1 cellular context compared by ENCODE assay signal in the genomic region with DNA sequence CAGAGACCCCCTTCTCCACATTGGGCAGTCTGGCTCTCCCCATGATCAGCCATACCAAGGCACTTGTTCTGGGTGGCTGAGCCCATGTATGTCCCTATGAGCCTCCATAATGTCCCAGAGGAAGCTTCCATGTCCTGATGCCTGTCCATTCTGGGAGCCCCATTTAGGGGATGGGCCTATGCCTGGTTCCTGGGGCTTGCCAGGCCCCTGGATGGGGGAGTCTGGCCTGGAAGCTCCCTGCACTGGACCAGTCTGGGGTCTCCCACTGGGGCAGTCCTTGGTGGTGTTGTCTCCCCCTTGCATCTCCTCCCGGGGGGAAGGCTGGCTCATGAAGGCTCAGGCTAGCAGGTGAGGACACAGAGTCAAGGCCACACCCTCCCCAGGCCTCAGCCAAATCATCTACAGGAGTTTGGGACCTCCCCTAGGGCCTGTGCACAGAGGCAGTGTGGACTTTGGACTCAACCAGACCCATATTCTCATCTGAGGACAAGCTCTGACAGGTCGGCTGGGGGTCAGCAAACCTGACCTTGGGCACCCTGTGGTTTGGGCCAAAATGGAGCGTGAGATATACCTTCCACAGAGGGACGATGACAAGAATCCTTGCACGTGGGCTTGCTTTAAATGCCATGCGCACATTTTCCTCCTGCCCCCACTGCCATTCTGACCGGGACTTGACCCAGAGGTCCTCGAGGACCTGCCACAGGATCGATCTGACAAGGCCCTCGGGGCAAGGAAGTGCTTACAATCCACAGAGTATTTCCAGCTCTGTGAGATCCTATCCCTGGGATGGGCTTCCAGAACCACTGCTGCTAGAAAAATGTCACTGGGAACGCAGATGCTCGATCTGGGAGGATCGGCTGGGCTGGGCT.
A peak's percentile ranks its signal among the peaks of the same experiment; 100 is the strongest.
TF ChIP-seq lines count a peak whose summit lies in the region.

No MANE protein-coding gene starts in this region.

TF ChIP-seq in HepG2, 621 proteins besides CTCF, POLR2A, EP300 and RAD21 (continued from another document and continues in another):
- TF ChIP-seq, protein P1, sequence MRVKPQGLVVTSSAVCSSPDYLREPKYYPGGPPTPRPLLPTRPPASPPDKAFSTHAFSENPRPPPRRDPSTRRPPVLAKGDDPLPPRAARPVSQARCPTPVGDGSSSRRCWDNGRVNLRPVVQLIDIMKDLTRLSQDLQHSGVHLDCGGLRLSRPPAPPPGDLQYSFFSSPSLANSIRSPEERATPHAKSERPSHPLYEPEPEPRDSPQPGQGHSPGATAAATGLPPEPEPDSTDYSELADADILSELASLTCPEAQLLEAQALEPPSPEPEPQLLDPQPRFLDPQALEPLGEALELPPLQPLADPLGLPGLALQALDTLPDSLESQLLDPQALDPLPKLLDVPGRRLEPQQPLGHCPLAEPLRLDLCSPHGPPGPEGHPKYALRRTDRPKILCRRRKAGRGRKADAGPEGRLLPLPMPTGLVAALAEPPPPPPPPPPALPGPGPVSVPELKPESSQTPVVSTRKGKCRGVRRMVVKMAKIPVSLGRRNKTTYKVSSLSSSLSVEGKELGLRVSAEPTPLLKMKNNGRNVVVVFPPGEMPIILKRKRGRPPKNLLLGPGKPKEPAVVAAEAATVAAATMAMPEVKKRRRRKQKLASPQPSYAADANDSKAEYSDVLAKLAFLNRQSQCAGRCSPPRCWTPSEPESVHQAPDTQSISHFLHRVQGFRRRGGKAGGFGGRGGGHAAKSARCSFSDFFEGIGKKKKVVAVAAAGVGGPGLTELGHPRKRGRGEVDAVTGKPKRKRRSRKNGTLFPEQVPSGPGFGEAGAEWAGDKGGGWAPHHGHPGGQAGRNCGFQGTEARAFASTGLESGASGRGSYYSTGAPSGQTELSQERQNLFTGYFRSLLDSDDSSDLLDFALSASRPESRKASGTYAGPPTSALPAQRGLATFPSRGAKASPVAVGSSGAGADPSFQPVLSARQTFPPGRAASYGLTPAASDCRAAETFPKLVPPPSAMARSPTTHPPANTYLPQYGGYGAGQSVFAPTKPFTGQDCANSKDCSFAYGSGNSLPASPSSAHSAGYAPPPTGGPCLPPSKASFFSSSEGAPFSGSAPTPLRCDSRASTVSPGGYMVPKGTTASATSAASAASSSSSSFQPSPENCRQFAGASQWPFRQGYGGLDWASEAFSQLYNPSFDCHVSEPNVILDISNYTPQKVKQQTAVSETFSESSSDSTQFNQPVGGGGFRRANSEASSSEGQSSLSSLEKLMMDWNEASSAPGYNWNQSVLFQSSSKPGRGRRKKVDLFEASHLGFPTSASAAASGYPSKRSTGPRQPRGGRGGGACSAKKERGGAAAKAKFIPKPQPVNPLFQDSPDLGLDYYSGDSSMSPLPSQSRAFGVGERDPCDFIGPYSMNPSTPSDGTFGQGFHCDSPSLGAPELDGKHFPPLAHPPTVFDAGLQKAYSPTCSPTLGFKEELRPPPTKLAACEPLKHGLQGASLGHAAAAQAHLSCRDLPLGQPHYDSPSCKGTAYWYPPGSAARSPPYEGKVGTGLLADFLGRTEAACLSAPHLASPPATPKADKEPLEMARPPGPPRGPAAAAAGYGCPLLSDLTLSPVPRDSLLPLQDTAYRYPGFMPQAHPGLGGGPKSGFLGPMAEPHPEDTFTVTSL (CRISPR knock-in tag; IDR thresholded peaks at IDR 0.05; ENCODE audit: borderline replicate concordance), result peak; percentile 14; the same call in 1 of the 2 replicates
- TF ChIP-seq ZNF570 (CRISPR knock-in tag; IDR thresholded peaks at IDR 0.05; ENCODE audit: borderline replicate concordance), result no peak
- TF ChIP-seq NFIB (CRISPR knock-in tag; IDR thresholded peaks at IDR 0.05; ENCODE audit: borderline replicate concordance), result no peak
- TF ChIP-seq ZNF367 (CRISPR knock-in tag; IDR thresholded peaks at IDR 0.05; ENCODE audit: borderline replicate concordance), result no peak
- no peak for TF ChIP-seq GATAD2A (CRISPR knock-in tag; IDR thresholded peaks at IDR 0.05)
- TF ChIP-seq NR2C2 (CRISPR knock-in tag; IDR thresholded peaks at IDR 0.05; ENCODE audit: borderline replicate concordance), result no peak; the same call in 1 of the 2 replicates
- no peak for TF ChIP-seq KMT2A (CRISPR knock-in tag; IDR thresholded peaks at IDR 0.05)
- TF ChIP-seq JUND (CRISPR knock-in tag; IDR thresholded peaks at IDR 0.05), result no peak
- TF ChIP-seq PHF21A (CRISPR knock-in tag; IDR thresholded peaks at IDR 0.05), result peak; percentile 68; the same call in 1 of the 2 replicates
- TF ChIP-seq, protein P2, sequence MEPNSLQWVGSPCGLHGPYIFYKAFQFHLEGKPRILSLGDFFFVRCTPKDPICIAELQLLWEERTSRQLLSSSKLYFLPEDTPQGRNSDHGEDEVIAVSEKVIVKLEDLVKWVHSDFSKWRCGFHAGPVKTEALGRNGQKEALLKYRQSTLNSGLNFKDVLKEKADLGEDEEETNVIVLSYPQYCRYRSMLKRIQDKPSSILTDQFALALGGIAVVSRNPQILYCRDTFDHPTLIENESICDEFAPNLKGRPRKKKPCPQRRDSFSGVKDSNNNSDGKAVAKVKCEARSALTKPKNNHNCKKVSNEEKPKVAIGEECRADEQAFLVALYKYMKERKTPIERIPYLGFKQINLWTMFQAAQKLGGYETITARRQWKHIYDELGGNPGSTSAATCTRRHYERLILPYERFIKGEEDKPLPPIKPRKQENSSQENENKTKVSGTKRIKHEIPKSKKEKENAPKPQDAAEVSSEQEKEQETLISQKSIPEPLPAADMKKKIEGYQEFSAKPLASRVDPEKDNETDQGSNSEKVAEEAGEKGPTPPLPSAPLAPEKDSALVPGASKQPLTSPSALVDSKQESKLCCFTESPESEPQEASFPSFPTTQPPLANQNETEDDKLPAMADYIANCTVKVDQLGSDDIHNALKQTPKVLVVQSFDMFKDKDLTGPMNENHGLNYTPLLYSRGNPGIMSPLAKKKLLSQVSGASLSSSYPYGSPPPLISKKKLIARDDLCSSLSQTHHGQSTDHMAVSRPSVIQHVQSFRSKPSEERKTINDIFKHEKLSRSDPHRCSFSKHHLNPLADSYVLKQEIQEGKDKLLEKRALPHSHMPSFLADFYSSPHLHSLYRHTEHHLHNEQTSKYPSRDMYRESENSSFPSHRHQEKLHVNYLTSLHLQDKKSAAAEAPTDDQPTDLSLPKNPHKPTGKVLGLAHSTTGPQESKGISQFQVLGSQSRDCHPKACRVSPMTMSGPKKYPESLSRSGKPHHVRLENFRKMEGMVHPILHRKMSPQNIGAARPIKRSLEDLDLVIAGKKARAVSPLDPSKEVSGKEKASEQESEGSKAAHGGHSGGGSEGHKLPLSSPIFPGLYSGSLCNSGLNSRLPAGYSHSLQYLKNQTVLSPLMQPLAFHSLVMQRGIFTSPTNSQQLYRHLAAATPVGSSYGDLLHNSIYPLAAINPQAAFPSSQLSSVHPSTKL (CRISPR knock-in tag; IDR thresholded peaks at IDR 0.05), result peak; percentile 30; the same call in 1 of the 2 replicates
- no peak for TF ChIP-seq KAT7 (CRISPR knock-in tag; IDR thresholded peaks at IDR 0.05; ENCODE audit: borderline replicate concordance)
- TF ChIP-seq, protein P3, sequence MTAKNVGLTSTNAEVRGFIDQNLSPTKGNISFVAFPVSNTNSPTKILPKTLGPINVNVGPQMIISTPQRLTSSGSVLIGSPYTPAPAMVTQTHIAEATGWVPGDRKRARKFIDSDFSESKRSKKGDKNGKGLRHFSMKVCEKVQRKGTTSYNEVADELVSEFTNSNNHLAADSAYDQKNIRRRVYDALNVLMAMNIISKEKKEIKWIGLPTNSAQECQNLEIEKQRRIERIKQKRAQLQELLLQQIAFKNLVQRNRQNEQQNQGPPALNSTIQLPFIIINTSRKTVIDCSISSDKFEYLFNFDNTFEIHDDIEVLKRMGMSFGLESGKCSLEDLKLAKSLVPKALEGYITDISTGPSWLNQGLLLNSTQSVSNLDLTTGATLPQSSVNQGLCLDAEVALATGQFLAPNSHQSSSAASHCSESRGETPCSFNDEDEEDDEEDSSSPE (CRISPR knock-in tag; IDR thresholded peaks at IDR 0.05), result no peak
- no peak for TF ChIP-seq ZFP36L2 (CRISPR knock-in tag; IDR thresholded peaks at IDR 0.05)
- TF ChIP-seq IKZF1 (IDR thresholded peaks at IDR 0.05), result no peak
- no peak for TF ChIP-seq ZNF205 (CRISPR knock-in tag; IDR thresholded peaks at IDR 0.05)
- TF ChIP-seq, protein P4, sequence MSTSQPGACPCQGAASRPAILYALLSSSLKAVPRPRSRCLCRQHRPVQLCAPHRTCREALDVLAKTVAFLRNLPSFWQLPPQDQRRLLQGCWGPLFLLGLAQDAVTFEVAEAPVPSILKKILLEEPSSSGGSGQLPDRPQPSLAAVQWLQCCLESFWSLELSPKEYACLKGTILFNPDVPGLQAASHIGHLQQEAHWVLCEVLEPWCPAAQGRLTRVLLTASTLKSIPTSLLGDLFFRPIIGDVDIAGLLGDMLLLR (CRISPR knock-in tag; IDR thresholded peaks at IDR 0.05), result no peak
- no peak for TF ChIP-seq ZNF274 (CRISPR knock-in tag; IDR thresholded peaks at IDR 0.05)
- no peak for TF ChIP-seq MAFF (IDR thresholded peaks at IDR 0.05; ENCODE audit: low read depth, low read length)
- TF ChIP-seq, protein P5, sequence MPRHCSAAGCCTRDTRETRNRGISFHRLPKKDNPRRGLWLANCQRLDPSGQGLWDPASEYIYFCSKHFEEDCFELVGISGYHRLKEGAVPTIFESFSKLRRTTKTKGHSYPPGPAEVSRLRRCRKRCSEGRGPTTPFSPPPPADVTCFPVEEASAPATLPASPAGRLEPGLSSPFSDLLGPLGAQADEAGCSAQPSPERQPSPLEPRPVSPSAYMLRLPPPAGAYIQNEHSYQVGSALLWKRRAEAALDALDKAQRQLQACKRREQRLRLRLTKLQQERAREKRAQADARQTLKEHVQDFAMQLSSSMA (CRISPR knock-in tag; IDR thresholded peaks at IDR 0.05), result no peak
- TF ChIP-seq SPEN (CRISPR knock-in tag; IDR thresholded peaks at IDR 0.05; ENCODE audit: low read depth), result no peak
- no peak for TF ChIP-seq HNRNPL (IDR thresholded peaks at IDR 0.05; ENCODE audit: low read depth, low read length)
- TF ChIP-seq, protein P6, sequence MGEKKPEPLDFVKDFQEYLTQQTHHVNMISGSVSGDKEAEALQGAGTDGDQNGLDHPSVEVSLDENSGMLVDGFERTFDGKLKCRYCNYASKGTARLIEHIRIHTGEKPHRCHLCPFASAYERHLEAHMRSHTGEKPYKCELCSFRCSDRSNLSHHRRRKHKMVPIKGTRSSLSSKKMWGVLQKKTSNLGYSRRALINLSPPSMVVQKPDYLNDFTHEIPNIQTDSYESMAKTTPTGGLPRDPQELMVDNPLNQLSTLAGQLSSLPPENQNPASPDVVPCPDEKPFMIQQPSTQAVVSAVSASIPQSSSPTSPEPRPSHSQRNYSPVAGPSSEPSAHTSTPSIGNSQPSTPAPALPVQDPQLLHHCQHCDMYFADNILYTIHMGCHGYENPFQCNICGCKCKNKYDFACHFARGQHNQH (CRISPR knock-in tag; IDR thresholded peaks at IDR 0.05), result no peak
- TF ChIP-seq CCDC6 (CRISPR knock-in tag; IDR thresholded peaks at IDR 0.05), result no peak
- TF ChIP-seq, protein P7, sequence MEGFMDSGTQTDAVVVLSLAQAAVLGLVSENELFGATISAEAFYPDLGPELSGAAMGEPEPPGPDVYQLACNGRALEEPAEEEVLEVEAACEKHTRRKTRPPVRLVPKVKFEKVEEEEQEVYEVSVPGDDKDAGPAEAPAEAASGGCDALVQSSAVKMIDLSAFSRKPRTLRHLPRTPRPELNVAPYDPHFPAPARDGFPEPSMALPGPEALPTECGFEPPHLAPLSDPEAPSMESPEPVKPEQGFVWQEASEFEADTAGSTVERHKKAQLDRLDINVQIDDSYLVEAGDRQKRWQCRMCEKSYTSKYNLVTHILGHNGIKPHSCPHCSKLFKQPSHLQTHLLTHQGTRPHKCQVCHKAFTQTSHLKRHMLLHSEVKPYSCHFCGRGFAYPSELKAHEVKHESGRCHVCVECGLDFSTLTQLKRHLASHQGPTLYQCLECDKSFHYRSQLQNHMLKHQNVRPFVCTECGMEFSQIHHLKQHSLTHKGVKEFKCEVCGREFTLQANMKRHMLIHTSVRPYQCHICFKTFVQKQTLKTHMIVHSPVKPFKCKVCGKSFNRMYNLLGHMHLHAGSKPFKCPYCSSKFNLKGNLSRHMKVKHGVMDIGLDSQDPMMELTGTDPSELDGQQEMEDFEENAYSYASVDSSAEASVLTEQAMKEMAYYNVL (CRISPR knock-in tag; IDR thresholded peaks at IDR 0.05; ENCODE audit: borderline replicate concordance), result no peak
- no peak for TF ChIP-seq REXO4 (CRISPR knock-in tag; IDR thresholded peaks at IDR 0.05; ENCODE audit: borderline replicate concordance)
- TF ChIP-seq ZNF878 (CRISPR knock-in tag; IDR thresholded peaks at IDR 0.05), result no peak
- TF ChIP-seq, protein P8, sequence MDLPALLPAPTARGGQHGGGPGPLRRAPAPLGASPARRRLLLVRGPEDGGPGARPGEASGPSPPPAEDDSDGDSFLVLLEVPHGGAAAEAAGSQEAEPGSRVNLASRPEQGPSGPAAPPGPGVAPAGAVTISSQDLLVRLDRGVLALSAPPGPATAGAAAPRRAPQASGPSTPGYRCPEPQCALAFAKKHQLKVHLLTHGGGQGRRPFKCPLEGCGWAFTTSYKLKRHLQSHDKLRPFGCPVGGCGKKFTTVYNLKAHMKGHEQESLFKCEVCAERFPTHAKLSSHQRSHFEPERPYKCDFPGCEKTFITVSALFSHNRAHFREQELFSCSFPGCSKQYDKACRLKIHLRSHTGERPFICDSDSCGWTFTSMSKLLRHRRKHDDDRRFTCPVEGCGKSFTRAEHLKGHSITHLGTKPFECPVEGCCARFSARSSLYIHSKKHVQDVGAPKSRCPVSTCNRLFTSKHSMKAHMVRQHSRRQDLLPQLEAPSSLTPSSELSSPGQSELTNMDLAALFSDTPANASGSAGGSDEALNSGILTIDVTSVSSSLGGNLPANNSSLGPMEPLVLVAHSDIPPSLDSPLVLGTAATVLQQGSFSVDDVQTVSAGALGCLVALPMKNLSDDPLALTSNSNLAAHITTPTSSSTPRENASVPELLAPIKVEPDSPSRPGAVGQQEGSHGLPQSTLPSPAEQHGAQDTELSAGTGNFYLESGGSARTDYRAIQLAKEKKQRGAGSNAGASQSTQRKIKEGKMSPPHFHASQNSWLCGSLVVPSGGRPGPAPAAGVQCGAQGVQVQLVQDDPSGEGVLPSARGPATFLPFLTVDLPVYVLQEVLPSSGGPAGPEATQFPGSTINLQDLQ (CRISPR knock-in tag; IDR thresholded peaks at IDR 0.05), result peak; percentile 73; the same call in 1 of the 2 replicates
- no peak for TF ChIP-seq CEBPB (IDR thresholded peaks at IDR 0.05; ENCODE audit: borderline replicate concordance, low read depth, low read length)
- TF ChIP-seq LBX2 (CRISPR knock-in tag; IDR thresholded peaks at IDR 0.05; ENCODE audit: borderline replicate concordance), result no peak
- TF ChIP-seq ZNF33A (CRISPR knock-in tag; IDR thresholded peaks at IDR 0.05; ENCODE audit: borderline replicate concordance), result no peak
- no peak for TF ChIP-seq ZNF672 (CRISPR knock-in tag; IDR thresholded peaks at IDR 0.05)
- TF ChIP-seq ARNT (IDR thresholded peaks at IDR 0.05), result no peak
- TF ChIP-seq RXRA (CRISPR knock-in tag; IDR thresholded peaks at IDR 0.05), result peak; percentile 91
- no peak for TF ChIP-seq FOXA1 (IDR thresholded peaks at IDR 0.05)
- TF ChIP-seq FOXA1 (CRISPR knock-in tag; IDR thresholded peaks at IDR 0.05), result no peak
- TF ChIP-seq ZNF30 (CRISPR knock-in tag; IDR thresholded peaks at IDR 0.05), result no peak
- peak in 1 of 2 experiments; percentile 44; a peak in 2 of 4 replicates for TF ChIP-seq NR2F1 (CRISPR knock-in tag; IDR thresholded peaks at IDR 0.05)
- TF ChIP-seq ZBTB7A (CRISPR knock-in tag; IDR thresholded peaks at IDR 0.05), result no peak
- TF ChIP-seq ISX (CRISPR knock-in tag; conservative IDR thresholded peaks at IDR 0.05), result no peak
- TF ChIP-seq TCF7L2 (IDR thresholded peaks at IDR 0.05; ENCODE audit: low read depth, low read length), result no peak
- TF ChIP-seq STAT5B (CRISPR knock-in tag; IDR thresholded peaks at IDR 0.05), result no peak
- TF ChIP-seq ZNF747 (CRISPR knock-in tag; IDR thresholded peaks at IDR 0.05; ENCODE audit: borderline replicate concordance), result no peak
- TF ChIP-seq SCMH1 (CRISPR knock-in tag; IDR thresholded peaks at IDR 0.05; ENCODE audit: borderline replicate concordance), result no peak
- no peak for TF ChIP-seq FOXK1 (CRISPR knock-in tag; IDR thresholded peaks at IDR 0.05; ENCODE audit: borderline replicate concordance, low read depth)
